ENCODE assay signal across 8 cellular contexts in the genomic region with DNA sequence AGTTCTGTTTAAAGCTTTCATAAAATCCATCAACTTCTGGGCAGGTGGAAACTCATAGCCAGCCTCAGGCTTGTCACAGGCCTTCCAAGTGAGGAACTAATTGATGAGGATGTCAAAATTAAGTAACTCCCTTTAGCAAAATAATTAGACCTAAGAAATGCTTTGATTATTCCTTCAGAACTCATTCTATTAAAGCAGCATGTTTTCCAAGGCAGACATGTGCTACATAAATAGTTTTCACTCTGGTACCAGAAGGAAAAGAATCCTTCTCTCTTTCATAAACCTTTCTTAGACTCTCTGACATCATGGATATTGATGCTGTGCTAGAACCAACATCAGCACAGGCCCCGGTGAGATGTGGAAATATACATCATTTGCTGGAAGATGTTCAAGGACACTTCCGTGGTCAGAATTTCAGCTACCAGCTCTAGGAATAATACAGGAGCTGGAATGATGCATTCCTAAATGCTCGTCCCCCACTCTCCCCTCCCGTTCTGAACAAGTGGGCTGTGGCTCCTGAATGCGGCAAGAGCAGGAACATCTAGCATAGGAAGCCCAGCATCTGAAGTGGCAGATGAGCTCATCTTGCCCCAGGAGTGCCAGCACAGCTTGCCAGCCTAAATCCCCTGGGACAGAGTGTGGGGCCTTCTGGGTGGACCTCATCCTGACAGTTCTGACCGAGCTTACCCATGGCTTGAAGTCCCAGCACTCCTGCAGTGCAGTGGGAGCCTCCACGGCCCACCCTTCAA.
DNase-seq lines count a peak whose midpoint lies in the region; ATAC-seq and TF ChIP-seq lines count a peak whose summit lies in the region.

No MANE protein-coding gene starts in this region.

- peak overlapping the region; percentile 20 for H3K27ac Mint-ChIP-seq in glutamatergic neuron (ENCODE audit: unreplicated experiment)
- H3K27ac Mint-ChIP-seq in activated naive CD4-positive, alpha-beta T cell treated with anti-CD3 and anti-CD28 coated beads for 36 hours: no peak overlapping the region

- peak overlapping the region; percentile 51 for H3K4me3 ChIP-seq in GM23248
- H3K4me3 ChIP-seq in skeletal muscle tissue (ENCODE audit: low read length in 3 of 3): peak overlapping the region; percentile 3 to 30 (median 3)

- peaks cover 92% of the 10 kb centered on the region for H3F3A ChIP-seq in GM23248 (ENCODE audit: insufficient read depth)

- H3K4me3 Mint-ChIP-seq in glutamatergic neuron (ENCODE audit: unreplicated experiment): no peak overlapping the region
- no peak overlapping the region for H3K4me3 Mint-ChIP-seq in activated naive CD4-positive, alpha-beta T cell treated with anti-CD3 and anti-CD28 coated beads for 36 hours

- no peaks in the 10 kb centered on the region for H4K20me1 ChIP-seq in GM23248 (ENCODE audit: insufficient read depth)

- H3K79me2 ChIP-seq in GM23248 (ENCODE audit: insufficient read depth): peaks cover 73% of the 10 kb centered on the region

- ATAC-seq in GM21528 (IDR thresholded peaks at IDR 0.05; ENCODE audit: low FRiP score, unreplicated experiment) (no peak), HG02973 (IDR thresholded peaks at IDR 0.05; ENCODE audit: unreplicated experiment) (no peak)

- H3K27me3 Mint-ChIP-seq in glutamatergic neuron (ENCODE audit: unreplicated experiment): no peaks in the 10 kb centered on the region
- H3K27me3 Mint-ChIP-seq in activated naive CD4-positive, alpha-beta T cell treated with anti-CD3 and anti-CD28 coated beads for 36 hours (ENCODE audit: low read depth): peaks cover 13% of the 10 kb centered on the region

- intact Hi-C loops in activated naive CD4-positive, alpha-beta T cell treated with anti-CD3 and anti-CD28 coated beads for 36 hours (cut with micrococcal nuclease): no loop called here

- TF ChIP-seq CTCF in glutamatergic neuron (IDR thresholded peaks at IDR 0.05; ENCODE audit: partially characterized antibody, unreplicated experiment): no peak

- DNase-seq in GM23248 (peak; percentile 93), SW 1271 (lab: John Stamatoyannopoulos, UW) (peak; percentile 73 to 74), glutamatergic neuron (no peak), epidermal melanocyte (ENCODE audit: insufficient read length, low spot score) (no peak)
- no peak for DNase-seq in activated naive CD4-positive, alpha-beta T cell treated with anti-CD3 and anti-CD28 coated beads for 36 hours

- H3K9me2 ChIP-seq in GM23248 (ENCODE audit: insufficient read depth): no peaks in the 10 kb centered on the region

- WGBS in GM23248 (ENCODE audit: low coverage in 1 of 2, low lambda C conversion rate in 2 of 2, missing lambda C conversion rate in 2 of 2), 2 experiments: 5 to 10% methylated on average over 7 of the region's 7 CpGs

- H3K27me3 ChIP-seq in GM23248 (replicated peaks; ENCODE audit: insufficient read depth) (no peaks in the 10 kb centered on the region), skeletal muscle tissue (ENCODE audit: control insufficient read depth in 3 of 3, insufficient read depth in 3 of 3, low read length in 3 of 3) (no peaks in the 10 kb centered on the region)

- peak overlapping the region; percentile 98 for H3K27ac ChIP-seq in GM23248
- H3K27ac ChIP-seq in skeletal muscle tissue (ENCODE audit: low read depth, low read length): peak overlapping the region; percentile 87

- H3K9ac ChIP-seq in GM23248: peak overlapping the region; percentile 80
- H3K9ac ChIP-seq in skeletal muscle tissue (ENCODE audit: low read depth in 1 of 3, low read length in 3 of 3): peak overlapping the region; percentile 3 to 48 (median 18)

- peaks cover 11% of the 10 kb centered on the region for H3K4me1 Mint-ChIP-seq in glutamatergic neuron (ENCODE audit: low read depth, unreplicated experiment)
- peaks cover 18% of the 10 kb centered on the region for H3K4me1 Mint-ChIP-seq in activated naive CD4-positive, alpha-beta T cell treated with anti-CD3 and anti-CD28 coated beads for 36 hours (ENCODE audit: low read depth)

- in situ Hi-C loops in GM23248 (cut with MboI): no loop called here

- H3K9me3 ChIP-seq in GM23248 (ENCODE audit: low read depth) (no peaks in the 10 kb centered on the region), skeletal muscle tissue (ENCODE audit: control insufficient read depth in 3 of 3, low read length in 3 of 3) (no peaks in the 10 kb centered on the region)

- H3K4me1 ChIP-seq in GM23248 (ENCODE audit: insufficient read depth) (peaks cover 94% of the 10 kb centered on the region), skeletal muscle tissue (ENCODE audit: control insufficient read depth in 3 of 3, insufficient read depth in 3 of 3, low read length in 3 of 3) (peaks cover 30 to 73% (median 71%) of the 10 kb centered on the region in 3 donors)

- H3K36me3 ChIP-seq in GM23248 (ENCODE audit: low read depth): 0 out of 2 replicates have a peak, but pooled peaks cover 6% of the 10 kb centered on the region
- peaks cover 0 to 6% (median 0%) of the 10 kb centered on the region in 3 donors for H3K36me3 ChIP-seq in skeletal muscle tissue (ENCODE audit: control insufficient read depth in 3 of 3, insufficient read depth in 3 of 3, low read length in 3 of 3)

- peak overlapping the region; percentile 68 for H3K4me2 ChIP-seq in GM23248 (ENCODE audit: unreplicated experiment)

- no peaks in the 10 kb centered on the region for H3K9me3 Mint-ChIP-seq in glutamatergic neuron (ENCODE audit: unreplicated experiment)
- no peaks in the 10 kb centered on the region for H3K9me3 Mint-ChIP-seq in activated naive CD4-positive, alpha-beta T cell treated with anti-CD3 and anti-CD28 coated beads for 36 hours

- CTCF ChIA-PET in activated naive CD4-positive, alpha-beta T cell treated with anti-CD3 and anti-CD28 coated beads for 36 hours (lab: Charles Lee): no interaction called here

- H2AFZ ChIP-seq in GM23248: no peak overlapping the region

- H3K36me3 Mint-ChIP-seq in glutamatergic neuron (ENCODE audit: unreplicated experiment): no peaks in the 10 kb centered on the region
- H3K36me3 Mint-ChIP-seq in activated naive CD4-positive, alpha-beta T cell treated with anti-CD3 and anti-CD28 coated beads for 36 hours (ENCODE audit: low read depth): no peaks in the 10 kb centered on the region

Comparison
In these comparisons a context has a peak if more than half of its experiments do, and no peak if none do; other contexts are left out.
1. DNase-seq: peak in GM23248 (single experiment) and SW 1271 (2 of 2); none in glutamatergic neuron (single experiment), epidermal melanocyte (single experiment) and activated naive CD4-positive, alpha-beta T cell treated with anti-CD3 and anti-CD28 coated beads for 36 hours (single experiment).